35 cellular contexts compared by ENCODE assay signal in genomic region chr3:60617188-60617587, GRCh38.
"Had no signal": no experiment of that assay in that cellular context is flagged by ENCODE, and none has a peak within 500 bp of the region (broad histone marks: within the 10 kb centered on the region; RNA-seq: fewer than 3 reads in every experiment).

No MANE protein-coding gene starts in this region.

- H3K9ac ChIP-seq: KMS-11 had no signal

- H3K27me3 ChIP-seq: MG63 had no signal

- DNase-seq: Karpas-422, Kasumi-1, MG63, MM.1S, MV-4-11, NCI-H1048, NCI-H1092, NCI-H1092 treated with DMSO at 0.1 percent for 48 hours, NCI-H1105, NCI-H1105 treated with DMSO at 0.1 percent for 48 hours, NCI-H1417, NCI-H1417 treated with DMSO at 0.1 percent for 48 hours, NCI-H1436, NCI-H1436 treated with DMSO at 0.1 percent for 48 hours, NCI-H146, NCI-H1694, NCI-H1694 treated with DMSO at 0.1 percent for 48 hours, NCI-H187, NCI-H187 treated with DMSO at 0.1 percent for 48 hours, NCI-H1930, NCI-H2029, NCI-H2029 treated with DMSO at 0.1 percent for 48 hours, NCI-H2081, NCI-H2081 treated with DMSO at 0.1 percent for 48 hours, NCI-H2107, NCI-H2171, NCI-H2171 treated with DMSO at 0.1 percent for 48 hours, NCI-H2227 treated with DMSO at 0.1 percent for 48 hours, NCI-H226, NCI-H345, NCI-H446, NCI-H446 treated with DMSO at 0.1 percent for 48 hours, NCI-H510A, NCI-H510A treated with DMSO at 0.1 percent for 48 hours had no signal

- H3K4me3 ChIP-seq: MG63 had no signal

- H3K4me2 ChIP-seq: KMS-11 had no signal

- H3K36me3 ChIP-seq: MG63 had no signal

- H3K27ac ChIP-seq: KMS-11 had no signal

- H3K9me3 ChIP-seq: MG63 had no signal
